In the genomic region with DNA sequence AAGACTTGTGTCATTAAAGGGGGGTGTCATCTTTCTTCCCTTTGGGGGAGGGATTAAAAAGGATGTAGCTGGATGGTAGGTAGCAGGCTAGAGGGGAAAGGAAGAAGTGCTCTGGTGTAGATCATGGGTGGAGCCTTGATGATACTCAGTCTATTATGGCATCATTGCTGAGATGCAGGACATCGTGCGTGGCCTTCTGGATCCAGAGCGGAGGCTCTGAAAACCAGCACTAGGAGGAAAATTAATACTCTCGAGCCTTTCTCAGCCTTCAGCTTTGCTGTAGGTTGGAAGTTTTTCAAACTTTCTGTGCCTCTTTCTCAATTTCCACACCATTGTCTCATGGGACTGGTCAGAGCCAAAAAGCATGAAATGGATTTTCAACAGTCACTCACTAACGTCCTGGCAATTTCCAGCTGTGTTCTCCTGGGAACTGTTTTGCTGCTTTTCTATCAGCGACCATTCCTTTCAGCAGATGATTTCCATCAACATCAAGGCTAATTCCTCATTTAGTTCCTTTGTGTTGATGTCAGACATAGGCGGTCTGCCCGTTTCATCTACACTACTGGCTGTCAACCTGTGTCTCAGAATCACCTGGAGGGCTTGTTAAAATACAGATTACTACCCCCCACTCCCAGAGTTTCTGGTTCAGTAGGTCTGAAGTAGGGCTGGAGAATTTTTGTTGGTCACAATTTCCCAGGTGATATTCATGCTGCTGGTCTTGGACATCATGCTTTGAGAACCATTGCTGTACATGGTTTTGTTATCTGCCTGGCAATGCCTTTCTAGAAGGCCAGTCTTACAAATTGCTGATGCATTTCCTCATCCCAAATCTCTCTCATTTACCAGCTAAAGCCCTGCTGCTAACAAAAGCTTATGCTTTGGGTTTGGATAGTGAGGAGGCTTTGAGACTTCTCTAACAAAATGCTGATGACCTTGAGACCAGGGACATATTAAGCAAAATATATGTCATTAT, we compare ENCODE assay signal across 22 cellular contexts. TPM values are rescaled to one million over a fixed set of nuclear protein-coding genes. Genes with fewer than 3 reads are reported as not detected.
"Had no signal": no experiment of that assay in that cellular context is flagged by ENCODE, and none has a peak within 500 bp of the region (broad histone marks: within the 10 kb centered on the region; RNA-seq: fewer than 3 reads in every experiment).

No MANE protein-coding gene starts in this region.

- FAIRE-seq: frontal cortex, pancreas, urothelium cell line had no signal

- H3K27me3 ChIP-seq: thyroid gland had no signal

- H3K27ac Mint-ChIP-seq: activated CD4-positive, alpha-beta T cell treated with anti-CD3 and anti-CD28 coated beads, Interleukin-2, amount 10 ng/mL, durations not matched to agents 24 days and 14 days; activated CD8-positive, alpha-beta T cell treated with anti-CD3 and anti-CD28 coated beads for 36 hours; activated naive CD8-positive, alpha-beta T cell treated with anti-CD3 and anti-CD28 coated beads for 36 hours; activated T-helper 17 cell treated with anti-CD3 and anti-CD28 coated beads, Interleukin-2, amount 50 U/mL, for 72 hours; immature natural killer cell; natural killer cell had no signal

- H3K4me1 Mint-ChIP-seq: activated CD4-positive, alpha-beta T cell treated with anti-CD3 and anti-CD28 coated beads, Interleukin-2, amount 10 ng/mL, durations not matched to agents 24 days and 14 days; activated T-helper 17 cell treated with anti-CD3 and anti-CD28 coated beads, Interleukin-2, amount 50 U/mL, for 72 hours; immature natural killer cell; natural killer cell had no signal

- H3K4me3 ChIP-seq: cardiac muscle cell, lower lobe of right lung, pancreas, thyroid gland had no signal

- ATAC-seq: activated CD8-positive, alpha-beta T cell treated with anti-CD3 and anti-CD28 coated beads for 36 hours; activated T-helper 17 cell treated with anti-CD3 and anti-CD28 coated beads, Interleukin-2, amount 50 U/mL, for 72 hours; natural killer cell had no signal

- H3K4me1 ChIP-seq: lower lobe of right lung, pancreas had no signal

- DNase-seq: activated CD4-positive, alpha-beta T cell treated with anti-CD3 and anti-CD28 coated beads, Interleukin-2, amount 10 ng/mL, durations not matched to agents 24 days and 14 days; activated CD8-positive, alpha-beta T cell treated with anti-CD3 and anti-CD28 coated beads for 36 hours; activated naive CD4-positive, alpha-beta T cell; activated naive CD8-positive, alpha-beta T cell treated with anti-CD3 and anti-CD28 coated beads for 36 hours; activated T-cell treated with anti-CD3 and anti-CD28 coated beads, Interleukin-2, amount 50 U/mL, for 1 hour; amniotic stem cell; dermis blood vessel endothelial cell; immature natural killer cell; kidney glomerular epithelial cell; lower lobe of right lung; natural killer cell; pancreas; stimulated activated naive CD4-positive, alpha-beta T cell treated with Interleukin-2 at 50 U/mL for 16 hours; T1000 had no signal

- H3K36me3 Mint-ChIP-seq: activated naive CD8-positive, alpha-beta T cell treated with anti-CD3 and anti-CD28 coated beads for 36 hours; immature natural killer cell; natural killer cell had no signal

- H3K36me3 ChIP-seq: cardiac muscle cell, lower lobe of right lung, neutrophil, pancreas, thyroid gland had no signal

- H3K4me3 Mint-ChIP-seq: activated CD4-positive, alpha-beta T cell treated with anti-CD3 and anti-CD28 coated beads, Interleukin-2, amount 10 ng/mL, durations not matched to agents 24 days and 14 days; activated CD8-positive, alpha-beta T cell treated with anti-CD3 and anti-CD28 coated beads for 36 hours; activated naive CD8-positive, alpha-beta T cell treated with anti-CD3 and anti-CD28 coated beads for 36 hours; activated T-helper 17 cell treated with anti-CD3 and anti-CD28 coated beads, Interleukin-2, amount 50 U/mL, for 72 hours; immature natural killer cell; natural killer cell had no signal

- H3K9me3 Mint-ChIP-seq: activated CD4-positive, alpha-beta T cell treated with anti-CD3 and anti-CD28 coated beads, Interleukin-2, amount 10 ng/mL, durations not matched to agents 24 days and 14 days; activated CD8-positive, alpha-beta T cell treated with anti-CD3 and anti-CD28 coated beads for 36 hours; activated naive CD8-positive, alpha-beta T cell treated with anti-CD3 and anti-CD28 coated beads for 36 hours; activated T-helper 17 cell treated with anti-CD3 and anti-CD28 coated beads, Interleukin-2, amount 50 U/mL, for 72 hours; natural killer cell had no signal

- H3K27ac ChIP-seq: cardiac muscle cell, epithelial cell of prostate, lower lobe of right lung, neutrophil, pancreas, thyroid gland had no signal

- H3K9me3 ChIP-seq: lower lobe of right lung, neutrophil, pancreas, thyroid gland had no signal

RNA-seq across cellular contexts. Expression of a gene that starts 7.7 kb away (rescaled TPM):
- total RNA-seq: activated CD4-positive, alpha-beta T cell treated with anti-CD3 and anti-CD28 coated beads, Interleukin-2, amount 10 ng/mL, durations not matched to agents 24 days and 14 days; activated CD8-positive, alpha-beta T cell treated with anti-CD3 and anti-CD28 coated beads for 36 hours; dermis blood vessel endothelial cell; fibroblast of lung had no signal
- polyA plus RNA-seq: cardiac muscle cell, immature natural killer cell had no signal
